In the genomic region with DNA sequence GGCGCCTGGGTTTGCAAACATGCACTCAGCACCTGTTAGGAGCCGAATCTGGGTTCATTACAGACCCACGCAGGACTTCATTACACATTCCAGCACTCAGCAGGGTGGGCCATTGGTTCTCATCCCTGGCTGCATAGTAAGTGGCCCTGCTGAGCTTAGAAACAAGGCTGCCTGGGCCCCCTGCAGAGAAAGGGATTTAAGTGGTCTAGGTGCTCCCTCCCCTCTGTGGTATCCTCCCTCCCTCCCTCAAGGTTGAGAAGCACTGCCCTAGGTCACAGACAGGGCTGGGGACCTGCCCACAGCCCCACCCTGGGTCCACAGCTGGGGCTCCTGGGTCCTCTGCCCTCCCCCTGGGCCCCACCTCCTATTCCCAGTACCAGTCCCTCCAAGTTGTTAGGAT, we compare ENCODE assay signal across 1 cellular context.
TF ChIP-seq lines count a peak whose summit lies in the region.

No MANE protein-coding gene starts in this region.

TF ChIP-seq in K562, 482 proteins besides CTCF, POLR2A, EP300 and RAD21:
- TF ChIP-seq, protein P1, sequence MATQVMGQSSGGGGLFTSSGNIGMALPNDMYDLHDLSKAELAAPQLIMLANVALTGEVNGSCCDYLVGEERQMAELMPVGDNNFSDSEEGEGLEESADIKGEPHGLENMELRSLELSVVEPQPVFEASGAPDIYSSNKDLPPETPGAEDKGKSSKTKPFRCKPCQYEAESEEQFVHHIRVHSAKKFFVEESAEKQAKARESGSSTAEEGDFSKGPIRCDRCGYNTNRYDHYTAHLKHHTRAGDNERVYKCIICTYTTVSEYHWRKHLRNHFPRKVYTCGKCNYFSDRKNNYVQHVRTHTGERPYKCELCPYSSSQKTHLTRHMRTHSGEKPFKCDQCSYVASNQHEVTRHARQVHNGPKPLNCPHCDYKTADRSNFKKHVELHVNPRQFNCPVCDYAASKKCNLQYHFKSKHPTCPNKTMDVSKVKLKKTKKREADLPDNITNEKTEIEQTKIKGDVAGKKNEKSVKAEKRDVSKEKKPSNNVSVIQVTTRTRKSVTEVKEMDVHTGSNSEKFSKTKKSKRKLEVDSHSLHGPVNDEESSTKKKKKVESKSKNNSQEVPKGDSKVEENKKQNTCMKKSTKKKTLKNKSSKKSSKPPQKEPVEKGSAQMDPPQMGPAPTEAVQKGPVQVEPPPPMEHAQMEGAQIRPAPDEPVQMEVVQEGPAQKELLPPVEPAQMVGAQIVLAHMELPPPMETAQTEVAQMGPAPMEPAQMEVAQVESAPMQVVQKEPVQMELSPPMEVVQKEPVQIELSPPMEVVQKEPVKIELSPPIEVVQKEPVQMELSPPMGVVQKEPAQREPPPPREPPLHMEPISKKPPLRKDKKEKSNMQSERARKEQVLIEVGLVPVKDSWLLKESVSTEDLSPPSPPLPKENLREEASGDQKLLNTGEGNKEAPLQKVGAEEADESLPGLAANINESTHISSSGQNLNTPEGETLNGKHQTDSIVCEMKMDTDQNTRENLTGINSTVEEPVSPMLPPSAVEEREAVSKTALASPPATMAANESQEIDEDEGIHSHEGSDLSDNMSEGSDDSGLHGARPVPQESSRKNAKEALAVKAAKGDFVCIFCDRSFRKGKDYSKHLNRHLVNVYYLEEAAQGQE (CRISPR knock-in tag; IDR thresholded peaks at IDR 0.05; ENCODE audit: low read depth) = no peak
- TF ChIP-seq ZNF263 (CRISPR knock-in tag; IDR thresholded peaks at IDR 0.05; ENCODE audit: borderline replicate concordance) = peak; percentile 53; the same call in 1 of the 2 replicates
